2 cellular contexts compared by ENCODE assay signal in genomic region chr14:23664207-23664885, GRCh38.
TF ChIP-seq lines count a peak whose summit lies in the region.

No MANE protein-coding gene starts in this region.

TF ChIP-seq in HEK293, 187 proteins besides CTCF, POLR2A, EP300 and RAD21:
- TF ChIP-seq SCRT2 (tag by site-specific recombination; IDR thresholded peaks at IDR 0.05) (peak; percentile 45; the same call in 1 of the 2 replicates), ZNF48 (tag by site-specific recombination; IDR thresholded peaks at IDR 0.05) (no peak), GLIS1 (tag by site-specific recombination; IDR thresholded peaks at IDR 0.05) (peak; percentile 67), ZNF214 (tag by site-specific recombination; IDR thresholded peaks at IDR 0.05; ENCODE audit: borderline replicate concordance) (no peak), ZFP3 (tag by site-specific recombination; IDR thresholded peaks at IDR 0.05; ENCODE audit: low read depth) (no peak)
TF ChIP-seq in HEK293: peak in this region for 2.

TF ChIP-seq in H1, 55 proteins besides CTCF, POLR2A, EP300 and RAD21:
- TF ChIP-seq CBX5 (IDR thresholded peaks at IDR 0.05; ENCODE audit: low read depth, low read length): no peak
- TF ChIP-seq RBBP5 (IDR thresholded peaks at IDR 0.05; ENCODE audit: borderline replicate concordance, low read depth, low read length): no peak
- TF ChIP-seq HDAC6 (IDR thresholded peaks at IDR 0.05; ENCODE audit: low read depth, low read length): no peak
- no peak for TF ChIP-seq PHF8 (conservative IDR thresholded peaks at IDR 0.05; ENCODE audit: low read depth, low read length)
- TF ChIP-seq CHD2 (IDR thresholded peaks at IDR 0.05; ENCODE audit: low read length): no peak
- no peak for TF ChIP-seq CREB1 (IDR thresholded peaks at IDR 0.05)
- TF ChIP-seq EZH2 (IDR thresholded peaks at IDR 0.05; ENCODE audit: low read depth, low read length, severe bottlenecking): no peak
- TF ChIP-seq SUZ12 (IDR thresholded peaks at IDR 0.05; ENCODE audit: low read length): no peak
- no peak for TF ChIP-seq ATF3 (IDR thresholded peaks at IDR 0.05; ENCODE audit: insufficient read depth, low read depth, low read length)
- no peak for TF ChIP-seq BACH1 (IDR thresholded peaks at IDR 0.05; ENCODE audit: low read length)
- TF ChIP-seq RFX5 (IDR thresholded peaks at IDR 0.05; ENCODE audit: borderline replicate concordance, low read depth, low read length): no peak
- no peak for TF ChIP-seq POU5F1 (IDR thresholded peaks at IDR 0.05; ENCODE audit: low read depth, low read length)
